In the genomic region with DNA sequence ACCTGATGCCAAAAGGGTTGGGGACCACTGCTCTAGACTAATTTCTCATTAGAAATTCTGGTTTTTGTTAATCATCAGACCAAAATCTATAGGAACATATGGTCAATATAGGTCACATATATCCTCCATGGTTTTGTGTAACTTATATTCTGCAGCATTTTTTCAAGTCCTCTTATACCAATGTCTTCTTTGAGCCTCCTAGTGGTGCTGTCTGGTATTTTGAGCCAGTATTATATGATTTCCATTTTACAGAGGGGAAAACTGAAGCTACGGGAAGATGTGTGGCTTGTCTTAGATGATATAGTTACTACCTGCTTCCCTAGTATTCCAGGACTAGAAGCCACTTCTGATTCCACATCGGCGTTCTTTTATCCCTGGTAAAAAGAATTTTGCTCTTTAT, we compare ENCODE assay signal across 20 cellular contexts. TPM values are rescaled to one million over a fixed set of nuclear protein-coding genes. Genes with fewer than 3 reads are reported as not detected.
A peak's percentile ranks its signal among the peaks of the same experiment; 100 is the strongest.
DNase-seq lines count a peak whose midpoint lies in the region; ATAC-seq and TF ChIP-seq lines count a peak whose summit lies in the region.
"Had no signal": no experiment of that assay in that cellular context is flagged by ENCODE, and none has a peak within 500 bp of the region (broad histone marks: within the 10 kb centered on the region; RNA-seq: fewer than 3 reads in every experiment).

No MANE protein-coding gene starts in this region.

- no peak for ATAC-seq in GM18907 (IDR thresholded peaks at IDR 0.05; ENCODE audit: unreplicated experiment)
- ATAC-seq: pancreas had no signal

- no peaks in the 10 kb centered on the region for H3K79me2 ChIP-seq in smooth muscle cell (ENCODE audit: low read depth)

- no peaks in the 10 kb centered on the region for H3K27me3 ChIP-seq in breast epithelium
- H3K27me3 ChIP-seq in endodermal cell (ENCODE audit: control insufficient read depth, insufficient read depth, low read length, poor library complexity, severe bottlenecking), result no peaks in the 10 kb centered on the region
- peaks cover 40% of the 10 kb centered on the region for H3K27me3 ChIP-seq in smooth muscle cell (ENCODE audit: low read depth)
- H3K27me3 ChIP-seq in spleen (replicated peaks in 1 of 7), result peaks cover 0 to 48% (median 7%) of the 10 kb centered on the region in 7 donors
- H3K27me3 ChIP-seq: pancreas had no signal

- H2AFZ ChIP-seq in smooth muscle cell (ENCODE audit: low read depth), result no peak overlapping the region

- H3K36me3 Mint-ChIP-seq in MCF 10A (ENCODE audit: insufficient read depth, unreplicated experiment), result no peaks in the 10 kb centered on the region
- H3K36me3 Mint-ChIP-seq in endodermal cell (ENCODE audit: low read depth), result peaks cover 4% of the 10 kb centered on the region

- H3F3A ChIP-seq in smooth muscle cell (ENCODE audit: low read depth), result no peaks in the 10 kb centered on the region

- intact Hi-C loops in MCF 10A (cut with micrococcal nuclease), result loop anchor here (10.0 kb wide), 1 partner anchor 71 kb away; no protein-coding TSS in a partner anchor
- intact Hi-C loops in breast epithelium (cut with DNase I; ENCODE audit: low total_unique reads), result no loop called here
- intact Hi-C loops in spleen (cut with DNase I; ENCODE audit: low total_unique reads), result no loop called here

- H3K4me3 Mint-ChIP-seq in MCF 10A (ENCODE audit: unreplicated experiment), result no peak overlapping the region
- no peak overlapping the region for H3K4me3 Mint-ChIP-seq in endodermal cell
- H3K4me3 Mint-ChIP-seq: activated naive CD8-positive, alpha-beta T cell treated with anti-CD3 and anti-CD28 coated beads for 36 hours had no signal

- no peak overlapping the region for H3K9ac ChIP-seq in endodermal cell (ENCODE audit: extremely low read depth, low read length, poor library complexity, severe bottlenecking)
- H3K9ac ChIP-seq in smooth muscle cell (ENCODE audit: low read depth), result no peak overlapping the region

- peak; percentile 25 for DNase-seq in MCF 10A (ENCODE audit: unreplicated experiment)
- DNase-seq in breast epithelium (ENCODE audit: low spot score in 2 of 2), result no peak
- DNase-seq in NB4 (ENCODE audit: low read depth), result peak; percentile 8
- DNase-seq in endodermal cell, result no peak
- no peak for DNase-seq in smooth muscle cell (lab: John Stamatoyannopoulos, UW; ENCODE audit: unreplicated experiment)
- DNase-seq in spleen, result no peak
- DNase-seq in NCI-H1105 (lab: John Stamatoyannopoulos, UW), result no peak
- DNase-seq: activated CD4-positive, alpha-beta T cell treated with anti-CD3 and anti-CD28 coated beads for 4 hours; activated naive CD8-positive, alpha-beta T cell treated with anti-CD3 and anti-CD28 coated beads for 36 hours; head of caudate nucleus; kidney; NCI-H1105 treated with DMSO at 0.1 percent for 48 hours; pancreas; stimulated activated CD4-positive, alpha-beta T cell treated with anti-CD3 and anti-CD28 coated beads, Interleukin-12 subunit alpha, Interleukin-12 subunit beta, amount 100 ng/mL, for 4 hours had no signal

- H3K27ac ChIP-seq in breast epithelium (no peak overlapping the region), endodermal cell (ENCODE audit: low read depth, low read length) (no peak overlapping the region), smooth muscle cell (ENCODE audit: low read depth) (no peak overlapping the region), spleen (no peak overlapping the region)
- H3K27ac ChIP-seq: pancreas, RWPE1 had no signal

- TF ChIP-seq POLR2A in breast epithelium (IDR thresholded peaks at IDR 0.05), result no peak
- TF ChIP-seq POLR2A in NB4 (IDR thresholded peaks at IDR 0.05; ENCODE audit: extremely low read depth, insufficient read length), result no peak
- TF ChIP-seq POLR2A in spleen (IDR thresholded peaks at IDR 0.05), result no peak

- H3K27me3 Mint-ChIP-seq in MCF 10A (ENCODE audit: insufficient read depth, unreplicated experiment) (peaks cover 44% of the 10 kb centered on the region), endodermal cell (ENCODE audit: insufficient read depth) (no peaks in the 10 kb centered on the region)

- H3K9me3 Mint-ChIP-seq in MCF 10A (ENCODE audit: unreplicated experiment), result peaks cover 3% of the 10 kb centered on the region
- H3K9me3 Mint-ChIP-seq in endodermal cell, result peaks cover 4% of the 10 kb centered on the region

- no peaks in the 10 kb centered on the region for H4K20me1 ChIP-seq in smooth muscle cell (ENCODE audit: low read depth)

- peaks cover 3% of the 10 kb centered on the region for H3K4me1 Mint-ChIP-seq in MCF 10A (ENCODE audit: insufficient read depth, unreplicated experiment)
- peaks cover 6% of the 10 kb centered on the region for H3K4me1 Mint-ChIP-seq in endodermal cell
- H3K4me1 Mint-ChIP-seq: activated naive CD8-positive, alpha-beta T cell treated with anti-CD3 and anti-CD28 coated beads for 36 hours had no signal

- CTCF ChIA-PET in MCF 10A (lab: Yijun Ruan, JAX), result interaction anchor here (1.0 kb wide), 1 partner anchor 41 kb away, joined by 3 read pairs; no protein-coding TSS in a partner anchor

- H3K4me1 ChIP-seq in breast epithelium (no peaks in the 10 kb centered on the region), endodermal cell (ENCODE audit: control insufficient read depth, insufficient read depth, low read length) (peaks cover 4% of the 10 kb centered on the region), smooth muscle cell (ENCODE audit: low read depth) (no peaks in the 10 kb centered on the region), spleen (no peaks in the 10 kb centered on the region)
- H3K4me1 ChIP-seq: pancreas had no signal

- 79 to 84% methylated on average over 3 of the region's 3 CpGs for WGBS in endodermal cell (ENCODE audit: insufficient coverage in 1 of 2, insufficient read length in 1 of 2), 2 experiments
- WGBS in smooth muscle cell (ENCODE audit: low lambda C conversion rate), result 52% methylated on average over 3 of the region's 3 CpGs
- 71 to 94% (median 87%) methylated on average over 3 of the region's 3 CpGs for WGBS in spleen, 5 donors

- H3K4me3 ChIP-seq in breast epithelium (no peak overlapping the region), NB4 (ENCODE audit: low read depth, low read length) (no peak overlapping the region), endodermal cell (ENCODE audit: low read length) (no peak overlapping the region), smooth muscle cell (no peak overlapping the region), spleen (no peak overlapping the region)
- H3K4me3 ChIP-seq: pancreas had no signal

- BruUV-seq in MCF 10A (replicated peaks; lab: Mats Ljungman, UMichigan), result no TSS peak

- no peak overlapping the region for H3K4me2 ChIP-seq in smooth muscle cell

- H3K9me3 ChIP-seq in breast epithelium (no peaks in the 10 kb centered on the region), endodermal cell (ENCODE audit: control insufficient read depth, low read length) (peaks cover 5% of the 10 kb centered on the region), smooth muscle cell (replicated peaks; ENCODE audit: low read depth) (no peaks in the 10 kb centered on the region), spleen (peaks cover 0 to 3% (median 2%) of the 10 kb centered on the region in 8 donors)
- H3K9me3 ChIP-seq: pancreas had no signal

- H3K27ac Mint-ChIP-seq in MCF 10A (ENCODE audit: low read depth, unreplicated experiment) (no peak overlapping the region), endodermal cell (no peak overlapping the region)
- H3K27ac Mint-ChIP-seq: activated naive CD8-positive, alpha-beta T cell treated with anti-CD3 and anti-CD28 coated beads for 36 hours had no signal

- no peaks in the 10 kb centered on the region for H3K36me3 ChIP-seq in breast epithelium
- H3K36me3 ChIP-seq in endodermal cell (ENCODE audit: control insufficient read depth, insufficient read depth, low read length), result no peaks in the 10 kb centered on the region
- no peaks in the 10 kb centered on the region for H3K36me3 ChIP-seq in smooth muscle cell (ENCODE audit: low read depth)
- H3K36me3 ChIP-seq in spleen, result no peaks in the 10 kb centered on the region
- H3K36me3 ChIP-seq: pancreas had no signal

- TF ChIP-seq CTCF in MCF 10A (IDR thresholded peaks at IDR 0.05; ENCODE audit: unreplicated experiment) (peak; percentile 17), breast epithelium (IDR thresholded peaks at IDR 0.05) (no peak), NB4 (IDR thresholded peaks at IDR 0.05; ENCODE audit: low read depth, low read length) (peak; percentile 19), endodermal cell (conservative IDR thresholded peaks at IDR 0.05) (peak; percentile 69), smooth muscle cell (IDR thresholded peaks at IDR 0.05; ENCODE audit: borderline replicate concordance, insufficient read depth, poor library complexity, severe bottlenecking) (peak; percentile 31), spleen (IDR thresholded peaks at IDR 0.05 in 8 of 11, conservative IDR thresholded peaks at IDR 0.05 in 3 of 11) (no peak)

- POLR2A ChIA-PET in MCF 10A (lab: Yijun Ruan, JAX), result no interaction called here

RNA-seq across cellular contexts. Expression of a gene that starts 13.8 kb away (rescaled TPM):
- 0.21 TPM in 1 of 2 replicates, not detected in the other for total RNA-seq in MCF 10A (2022)
- total RNA-seq in breast epithelium, result 1 to 10 TPM in 2 of 3 donors, under 1 TPM in 1; 0.64 to 1.9 (median 1.3) TPM
- total RNA-seq in endodermal cell, result 1 to 10 TPM; 2.0 to 3.8 TPM
- 6.3 TPM for polyA plus RNA-seq in endodermal cell (2013, experiment 1 of 2)
- 5.8 TPM for polyA plus RNA-seq in endodermal cell (2013, experiment 2 of 2)
- total RNA-seq in smooth muscle cell, result 0.09 and 0.67 TPM in 2 replicates
- polyA plus RNA-seq in smooth muscle cell, result not detected in 2 replicates
- total RNA-seq in spleen, result under 1 TPM in 4 of 7 donors, not detected in 3; 0.20 to 0.29 (median 0.22) TPM
- under 1 TPM in 2 of 3 donors, not detected in 1; 0.02 to 0.03 TPM for polyA plus RNA-seq in spleen
- total RNA-seq: activated naive CD8-positive, alpha-beta T cell treated with anti-CD3 and anti-CD28 coated beads for 36 hours; endothelial cell of umbilical vein; HT1080; mononuclear cell; T-helper 2 cell treated with Interferon-gamma antibody and Interleukin-4, amounts not matched to agents 100 ng/mL and 5 ng/mL, for 36 hours had no signal
- polyA plus RNA-seq: endothelial cell of umbilical vein had no signal

Comparison
In these comparisons a context has a peak if more than half of its experiments do, and no peak if none do; other contexts are left out.
1. DNase-seq: peak in MCF 10A (single experiment) and NB4 (single experiment); none in breast epithelium (0 of 2), endodermal cell (single experiment), smooth muscle cell (single experiment), spleen (single experiment) and NCI-H1105 (single experiment).
2. CTCF ChIP-seq: peak in MCF 10A (single experiment), NB4 (single experiment), endodermal cell (single experiment) and smooth muscle cell (single experiment); none in breast epithelium (0 of 3) and spleen (0 of 11).